Comparison of ENCODE assay signal across 8 cellular contexts in genomic region chr17:65593870-65594584, GRCh38. TPM values are rescaled to one million over a fixed set of nuclear protein-coding genes. Genes with fewer than 3 reads are reported as not detected.
DNase-seq lines count a peak whose midpoint lies in the region; ATAC-seq, FAIRE-seq and TF ChIP-seq lines count a peak whose summit lies in the region.

No MANE protein-coding gene starts in this region.

- H3K36me3 ChIP-seq in HepG2 (replicated peaks in 1 of 2; ENCODE audit: control insufficient read depth in 1 of 2, insufficient read depth in 2 of 2, low read length in 2 of 2) (no peaks in the 10 kb centered on the region), right lobe of liver (no peaks in the 10 kb centered on the region), iPS-20b (ENCODE audit: insufficient read depth, low read depth, low read length) (no peaks in the 10 kb centered on the region), uterus (no peaks in the 10 kb centered on the region)

- no TSS peak for BruUV-seq in HepG2 (replicated peaks; lab: Mats Ljungman, UMichigan)

- no peak overlapping the region for H3K27ac ChIP-seq in HepG2 (ENCODE audit: extremely low read length, insufficient read depth, low read length)
- H3K27ac ChIP-seq in right lobe of liver = no peak overlapping the region
- H3K27ac ChIP-seq in iPS-20b (ENCODE audit: low read length) = no peak overlapping the region
- H3K27ac ChIP-seq in uterus = peak overlapping the region; percentile 68 to 69

- no peak for FAIRE-seq in HepG2 (lab: Jason Lieb, UNC)

- ATAC-seq in HepG2 (no peak), right lobe of liver (no peak)
- ATAC-seq in effector memory CD8-positive, alpha-beta T cell (replicated peaks) = no peak

- WGBS in HepG2 (ENCODE audit: low lambda C conversion rate) = 76% methylated on average over 17 of the region's 17 CpGs
- 21% methylated on average over 17 of the region's 17 CpGs for WGBS in right lobe of liver (ENCODE audit: insufficient coverage, low coverage, low lambda C conversion rate, missing lambda C conversion rate)

- H3K4me1 Mint-ChIP-seq in effector memory CD8-positive, alpha-beta T cell (ENCODE audit: low read depth in 2 of 2) = peaks cover 0 to 4% of the 10 kb centered on the region in 2 donors

- H3K9ac ChIP-seq in HepG2 (ENCODE audit: insufficient read depth, low read depth, low read length) (no peak overlapping the region), iPS-20b (ENCODE audit: low read depth, low read length) (peak overlapping the region; percentile 32)

- no peak for TF ChIP-seq CTCF in HepG2 (CRISPR knock-in tag; IDR thresholded peaks at IDR 0.05)
- TF ChIP-seq CTCF in right lobe of liver (IDR thresholded peaks at IDR 0.05) = no peak
- TF ChIP-seq CTCF in uterus (IDR thresholded peaks at IDR 0.05) = no peak

- TF ChIP-seq EP300 in HepG2 (IDR thresholded peaks at IDR 0.05; ENCODE audit: low read depth in 2 of 2, low read length in 2 of 2) = no peak
- no peak for TF ChIP-seq EP300 in HepG2 (CRISPR knock-in tag; IDR thresholded peaks at IDR 0.05; ENCODE audit: borderline replicate concordance)

- no peaks in the 10 kb centered on the region for H4K20me1 ChIP-seq in HepG2 (ENCODE audit: insufficient read depth, low read length)

- POLR2A ChIA-PET in HepG2 (lab: Yijun Ruan, JAX) = no interaction called here

- H3K9me3 ChIP-seq in HepG2 (ENCODE audit: low read length) = no peaks in the 10 kb centered on the region
- no peaks in the 10 kb centered on the region for H3K9me3 ChIP-seq in right lobe of liver
- H3K9me3 ChIP-seq in iPS-20b (ENCODE audit: insufficient read depth, low read depth, low read length) = no peaks in the 10 kb centered on the region
- no peaks in the 10 kb centered on the region for H3K9me3 ChIP-seq in uterus

- no peak overlapping the region for H2AFZ ChIP-seq in HepG2 (ENCODE audit: low read length)

- intact Hi-C loops in HepG2 (cut with micrococcal nuclease; ENCODE audit: unreplicated experiment) (no loop called here), right lobe of liver (cut with DNase I) (no loop called here), uterus (cut with DNase I; ENCODE audit: low total_unique reads) (no loop called here)

- H3K36me3 Mint-ChIP-seq in effector memory CD8-positive, alpha-beta T cell (ENCODE audit: insufficient read depth) = no peaks in the 10 kb centered on the region

- no peaks in the 10 kb centered on the region for H3K9me3 Mint-ChIP-seq in effector memory CD8-positive, alpha-beta T cell

- TF ChIP-seq POLR2A in HepG2 (IDR thresholded peaks at IDR 0.05; ENCODE audit: insufficient read depth in 1 of 2, low read depth in 2 of 2, low read length in 2 of 2) = no peak
- TF ChIP-seq POLR2A in right lobe of liver (IDR thresholded peaks at IDR 0.05) = no peak
- TF ChIP-seq POLR2A in uterus (IDR thresholded peaks at IDR 0.05) = no peak

- H3K4me3 ChIP-seq in HepG2 (replicated peaks in 1 of 3; ENCODE audit: insufficient read depth in 1 of 3, low read depth in 2 of 3, low read length in 3 of 3) (no peak overlapping the region), right lobe of liver (no peak overlapping the region), iPS-20b (ENCODE audit: low read length) (peak overlapping the region; percentile 55), uterus (peak overlapping the region; percentile 7 to 25)

- in situ Hi-C loops in HepG2 (cut with HindIII; ENCODE audit: extremely low pct_ligation_motif_present, low pct_unique_long_range_greater_than_20kb) = no loop called here

- no peaks in the 10 kb centered on the region for H3K79me2 ChIP-seq in HepG2 (ENCODE audit: insufficient read depth, low read length)

- DNase-seq in HepG2 (ENCODE audit: low spot score) (no peak), right lobe of liver (no peak), uterus (no peak), NCI-H1694 (lab: John Stamatoyannopoulos, UW) (no peak), DMS53 treated with DMSO at 0.1 percent for 48 hours (lab: John Stamatoyannopoulos, UW; ENCODE audit: unreplicated experiment) (no peak)
- DNase-seq in activated T-cell treated with anti-CD3 and anti-CD28 coated beads, Interleukin-2, amount 50 U/mL, for 48 hours = peak; percentile 37 to 41
- DNase-seq in effector memory CD8-positive, alpha-beta T cell = no peak

- H3K27me3 ChIP-seq in HepG2 (ENCODE audit: control insufficient read depth in 1 of 2, insufficient read depth in 2 of 2, low read length in 2 of 2) (no peaks in the 10 kb centered on the region; a peak in 1 of 5 replicates), right lobe of liver (no peaks in the 10 kb centered on the region), iPS-20b (ENCODE audit: insufficient read depth, low read length) (peaks cover 26% of the 10 kb centered on the region), uterus (no peaks in the 10 kb centered on the region)

- no peak overlapping the region for H3K27ac Mint-ChIP-seq in effector memory CD8-positive, alpha-beta T cell

- peaks cover 16 to 28% of the 10 kb centered on the region in 2 donors for H3K27me3 Mint-ChIP-seq in effector memory CD8-positive, alpha-beta T cell

- no peak for TF ChIP-seq RAD21 in HepG2 (CRISPR knock-in tag; IDR thresholded peaks at IDR 0.05)

- no peak overlapping the region for H3K4me3 Mint-ChIP-seq in effector memory CD8-positive, alpha-beta T cell

- H3K4me2 ChIP-seq in HepG2 (ENCODE audit: low read depth, low read length) = no peak overlapping the region

- CTCF ChIA-PET in HepG2 (lab: Yijun Ruan, JAX; ENCODE audit: low intra/inter-chr PET ratio, low total read pairs) = no interaction called here

- H3K4me1 ChIP-seq in HepG2 (ENCODE audit: insufficient read depth, low read length) (peaks cover 41% of the 10 kb centered on the region), right lobe of liver (no peaks in the 10 kb centered on the region), iPS-20b (ENCODE audit: insufficient read depth, low read length) (peaks cover 26% of the 10 kb centered on the region; the same call in 1 of the 2 replicates), uterus (peaks cover 0 to 4% of the 10 kb centered on the region in 2 donors)

TF ChIP-seq in HepG2, 621 proteins besides CTCF, POLR2A, EP300 and RAD21:
- no peak for TF ChIP-seq CENPT (CRISPR knock-in tag; IDR thresholded peaks at IDR 0.05; ENCODE audit: low read depth)
- no peak for TF ChIP-seq KDM3A (CRISPR knock-in tag; IDR thresholded peaks at IDR 0.05; ENCODE audit: low read depth)
- peak; percentile 36; the same call in 1 of the 2 replicates for TF ChIP-seq ZBTB33 (CRISPR knock-in tag; IDR thresholded peaks at IDR 0.05)
- TF ChIP-seq HOXA3 (CRISPR knock-in tag; IDR thresholded peaks at IDR 0.05) = no peak
TF ChIP-seq in HepG2: peak in this region for 1.

RNA-seq across cellular contexts. Expression of gene AXIN2, which starts 32.6 kb away (rescaled TPM):
- 53.8 and 58.6 TPM in 2 replicates for total RNA-seq in HepG2 (2016; rRNA removed; fragmentation: Illumina TruSeq; extraction: Trizol)
- 12.0 and 13.7 TPM in 2 replicates for total RNA-seq in HepG2 (2016; cell fraction: cytosol; rRNA removed; fragmentation: Illumina TruSeq; extraction: Trizol; ENCODE audit: low read depth)
- total RNA-seq in HepG2 (2016; cell fraction: insoluble cytoplasmic fraction; rRNA removed; fragmentation: Illumina TruSeq; extraction: Trizol) = 45.1 and 59.6 TPM in 2 replicates
- total RNA-seq in HepG2 (2016; cell fraction: membrane; rRNA removed; fragmentation: Illumina TruSeq; extraction: Trizol) = 27.0 and 28.7 TPM in 2 replicates
- total RNA-seq in HepG2 (2016; cell fraction: nucleus; rRNA removed; fragmentation: Illumina TruSeq; extraction: Trizol) = 79.3 and 81.9 TPM in 2 replicates
- 55.0 and 63.4 TPM in 2 replicates for polyA plus RNA-seq in HepG2 (2011; rRNA removed)
- 29.9 and 39.9 TPM in 2 replicates for polyA plus RNA-seq in HepG2 (2011; cell fraction: cytosol; rRNA removed)
- polyA plus RNA-seq in HepG2 (2011; cell fraction: nucleus; rRNA removed) = 126 and 210 TPM in 2 replicates
- 55.5 and 56.3 TPM in 2 replicates for polyA plus RNA-seq in HepG2 (2012)
- polyA plus RNA-seq in HepG2 (2016; cell fraction: cytosol; fragmentation: Illumina TruSeq; extraction: Trizol; ENCODE audit: low read depth) = 2.0 and 2.2 TPM in 2 replicates
- polyA plus RNA-seq in HepG2 (2016; cell fraction: insoluble cytoplasmic fraction; fragmentation: Illumina TruSeq; extraction: Trizol; ENCODE audit: low read depth) = 34.3 and 44.8 TPM in 2 replicates
- 9.2 and 9.3 TPM in 2 replicates for polyA plus RNA-seq in HepG2 (2016; cell fraction: membrane; fragmentation: Illumina TruSeq; extraction: Trizol; ENCODE audit: low read depth)
- 115 and 117 TPM in 2 replicates for polyA plus RNA-seq in HepG2 (2016; cell fraction: nucleus; fragmentation: Illumina TruSeq; extraction: Trizol; ENCODE audit: insufficient read depth, low read depth)
- polyA minus RNA-seq in HepG2 (2011; rRNA and poly(A)+ RNA removed; ENCODE audit: low replicate concordance) = 0.09 and 105 TPM in 2 replicates
- polyA minus RNA-seq in HepG2 (2011; cell fraction: cytosol; rRNA and poly(A)+ RNA removed) = 43.2 and 45.6 TPM in 2 replicates
- 175 and 211 TPM in 2 replicates for polyA minus RNA-seq in HepG2 (2011; cell fraction: nucleus; rRNA and poly(A)+ RNA removed)
- total RNA-seq in right lobe of liver = 1 to 10 TPM; 1.0 to 2.4 (median 2.0) TPM
- 10 to 100 TPM in 3 of 4 donors, 1 to 10 TPM in 1; 8.2 to 65.1 (median 42.0) TPM for total RNA-seq in uterus

Comparison
In these comparisons a context has a peak if more than half of its experiments do, and no peak if none do; other contexts are left out.
1. DNase-seq: peak in activated T-cell treated with anti-CD3 and anti-CD28 coated beads, Interleukin-2, amount 50 U/mL, for 48 hours (2 of 2); none in HepG2 (single experiment), right lobe of liver (0 of 3), uterus (0 of 2), effector memory CD8-positive, alpha-beta T cell (0 of 3), NCI-H1694 (single experiment) and DMS53 treated with DMSO at 0.1 percent for 48 hours (single experiment).
2. H3K27ac ChIP-seq: peak in uterus (2 of 2); none in HepG2 (single experiment), right lobe of liver (0 of 3) and iPS-20b (single experiment).
3. H3K4me3 ChIP-seq: peak in iPS-20b (single experiment) and uterus (2 of 2); none in HepG2 (0 of 3) and right lobe of liver (0 of 3).